In the genomic region with DNA sequence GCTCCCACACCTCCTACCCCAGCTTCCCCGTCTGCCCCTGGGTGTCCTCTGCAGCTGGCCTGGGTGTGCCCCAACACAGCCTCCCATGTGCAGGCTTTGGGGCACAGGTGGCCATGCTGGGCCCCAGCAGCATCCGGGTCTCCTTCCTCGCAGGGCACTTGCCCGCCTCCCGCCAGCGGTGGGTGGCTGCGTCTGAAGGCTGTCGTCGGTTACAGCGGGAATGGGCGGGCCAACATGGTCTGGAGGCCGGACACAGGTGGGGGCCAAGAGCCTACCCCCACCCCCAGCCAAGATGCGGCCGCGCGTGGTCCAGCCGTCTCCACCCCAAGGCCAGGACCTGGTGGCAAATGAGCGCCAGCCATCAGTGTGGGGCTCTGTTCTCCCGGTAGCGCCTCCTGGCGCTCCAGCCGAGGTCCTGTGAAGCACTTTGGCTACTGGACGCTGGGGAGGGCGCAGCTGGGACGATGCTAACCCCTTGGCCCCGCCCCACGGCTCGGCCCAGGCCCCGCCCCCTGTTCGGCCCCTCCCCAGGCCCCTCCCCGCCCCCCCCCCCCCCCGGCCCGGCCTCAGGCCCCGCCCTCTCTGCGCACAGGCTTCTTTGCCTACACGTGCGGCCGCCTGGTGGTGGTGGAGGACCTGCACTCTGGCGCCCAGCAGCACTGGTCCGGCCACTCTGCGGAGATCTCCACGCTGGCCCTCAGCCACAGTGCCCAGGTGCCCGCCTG, we compare ENCODE assay signal across 9 cellular contexts. TPM values are rescaled to one million over a fixed set of nuclear protein-coding genes. Genes with fewer than 3 reads are reported as not detected.
A peak's percentile ranks its signal among the peaks of the same experiment; 100 is the strongest.
DNase-seq lines count a peak whose midpoint lies in the region; ATAC-seq, FAIRE-seq and TF ChIP-seq lines count a peak whose summit lies in the region.
"Had no signal": no experiment of that assay in that cellular context is flagged by ENCODE, and none has a peak within 500 bp of the region (broad histone marks: within the 10 kb centered on the region; RNA-seq: fewer than 3 reads in every experiment).

No MANE protein-coding gene starts in this region.

- H3K4me3 ChIP-seq in uterus = no peak overlapping the region

- no peak for FAIRE-seq in frontal cortex (lab: Jason Lieb, UNC)
- FAIRE-seq: keratinocyte had no signal

- no peak overlapping the region for H3K4me3 Mint-ChIP-seq in activated naive CD4-positive, alpha-beta T cell treated with anti-CD3 and anti-CD28 coated beads for 36 hours

- H3K9me3 Mint-ChIP-seq in activated naive CD4-positive, alpha-beta T cell treated with anti-CD3 and anti-CD28 coated beads for 36 hours = no peaks in the 10 kb centered on the region

- peak; percentile 30 for TF ChIP-seq POLR2A in GM15510 (IDR thresholded peaks at IDR 0.05; ENCODE audit: borderline replicate concordance, extremely low read depth, insufficient read length)
- TF ChIP-seq POLR2A in uterus (IDR thresholded peaks at IDR 0.05) = peak in 1 of 2 donors; percentile 10

- H3K27ac ChIP-seq in uterus = peak overlapping the region; percentile 76 to 79

- intact Hi-C loops in activated naive CD4-positive, alpha-beta T cell treated with anti-CD3 and anti-CD28 coated beads for 36 hours (cut with micrococcal nuclease) = no loop called here
- intact Hi-C loops in uterus (cut with DNase I; ENCODE audit: low total_unique reads) = loop anchor here (10.0 kb wide), 1 partner anchor 86 kb away; no protein-coding TSS in a partner anchor

- no peak overlapping the region for H3K27ac Mint-ChIP-seq in activated naive CD4-positive, alpha-beta T cell treated with anti-CD3 and anti-CD28 coated beads for 36 hours

- no peaks in the 10 kb centered on the region for H3K36me3 ChIP-seq in uterus

- ATAC-seq in HG03432 (IDR thresholded peaks at IDR 0.05; ENCODE audit: unreplicated experiment) = peak; percentile 47
- no peak for ATAC-seq in GM19023 (IDR thresholded peaks at IDR 0.05; ENCODE audit: unreplicated experiment)

- H3K4me1 ChIP-seq in uterus = peaks cover 3 to 5% of the 10 kb centered on the region in 2 donors

- H3K4me1 Mint-ChIP-seq in activated naive CD4-positive, alpha-beta T cell treated with anti-CD3 and anti-CD28 coated beads for 36 hours (ENCODE audit: low read depth) = peaks cover 4% of the 10 kb centered on the region

- CTCF ChIA-PET in activated naive CD4-positive, alpha-beta T cell treated with anti-CD3 and anti-CD28 coated beads for 36 hours (lab: Charles Lee) = interaction anchor here (1.0 kb wide), 1 partner anchor 9 kb away, joined by 3 read pairs; no protein-coding TSS in a partner anchor

- no peaks in the 10 kb centered on the region for H3K27me3 Mint-ChIP-seq in activated naive CD4-positive, alpha-beta T cell treated with anti-CD3 and anti-CD28 coated beads for 36 hours (ENCODE audit: low read depth)

- H3K36me3 Mint-ChIP-seq in activated naive CD4-positive, alpha-beta T cell treated with anti-CD3 and anti-CD28 coated beads for 36 hours (ENCODE audit: low read depth) = peaks cover 3% of the 10 kb centered on the region

- peak; percentile 51 to 76 (median 72) for TF ChIP-seq CTCF in uterus (IDR thresholded peaks at IDR 0.05)

- DNase-seq in SIG-M5 (lab: John Stamatoyannopoulos, UW) (peak; percentile 15), frontal cortex (ENCODE audit: low spot score in 2 of 2) (peak; percentile 95 to 96), nucleus accumbens (lab: John Stamatoyannopoulos, UW) (peak in 54 of 56 donors; percentile 30 to 90 (median 76)), uterus (peak; percentile 85 to 91)
- DNase-seq in activated naive CD4-positive, alpha-beta T cell treated with anti-CD3 and anti-CD28 coated beads for 36 hours = peak; percentile 63

- no peaks in the 10 kb centered on the region for H3K9me3 ChIP-seq in uterus

- H3K27me3 ChIP-seq in uterus = no peaks in the 10 kb centered on the region

RNA-seq across cellular contexts. Expression of a gene that starts 7.3 kb away (rescaled TPM):
- total RNA-seq in activated naive CD4-positive, alpha-beta T cell treated with anti-CD3 and anti-CD28 coated beads for 36 hours = 10 to 100 TPM; 81.9 to 84.0 TPM
- total RNA-seq in frontal cortex = 17.9 TPM
- 10 to 100 TPM; 29.1 to 99.7 (median 71.7) TPM for total RNA-seq in uterus

RNA-seq across cellular contexts. Expression of a gene that starts 11.5 kb away (rescaled TPM):
- 10 to 100 TPM; 65.9 to 66.9 TPM for total RNA-seq in activated naive CD4-positive, alpha-beta T cell treated with anti-CD3 and anti-CD28 coated beads for 36 hours
- total RNA-seq in frontal cortex (8.2 TPM), uterus (10 to 100 TPM; 18.2 to 79.3 (median 46.9) TPM)

RNA-seq across cellular contexts. Expression of a gene that starts 14.8 kb away (rescaled TPM):
- total RNA-seq in activated naive CD4-positive, alpha-beta T cell treated with anti-CD3 and anti-CD28 coated beads for 36 hours = under 1 TPM; 0.60 to 0.94 TPM
- total RNA-seq in frontal cortex (2.0 TPM), uterus (1 to 10 TPM in 2 of 4 donors, not detected in 2; 1.5 to 2.0 TPM)

RNA-seq across cellular contexts. Expression of a gene that starts 19.0 kb away (rescaled TPM):
- 10 to 100 TPM; 31.5 to 35.2 TPM for total RNA-seq in activated naive CD4-positive, alpha-beta T cell treated with anti-CD3 and anti-CD28 coated beads for 36 hours
- total RNA-seq in frontal cortex = 9.8 TPM
- total RNA-seq in uterus = 10 to 100 TPM in 2 of 4 donors, 1 to 10 TPM in 2; 2.6 to 62.0 (median 17.0) TPM

RNA-seq across cellular contexts. Expression of a gene that starts 19.6 kb away (rescaled TPM):
- total RNA-seq in activated naive CD4-positive, alpha-beta T cell treated with anti-CD3 and anti-CD28 coated beads for 36 hours = 10 to 100 TPM; 40.3 to 44.1 TPM
- total RNA-seq in frontal cortex = 77.5 TPM
- total RNA-seq in uterus = 100 to 1,000 TPM in 2 of 4 donors, 10 to 100 TPM in 2; 62.7 to 212 (median 93.3) TPM

Comparison
In these comparisons a context has a peak if more than half of its experiments do, and no peak if none do; other contexts are left out.
1. DNase-seq: peak in every context shown above with its lines; median percentile 96 in frontal cortex; 88 in uterus; 76 in nucleus accumbens; 63 in activated naive CD4-positive, alpha-beta T cell treated with anti-CD3 and anti-CD28 coated beads for 36 hours; 15 in SIG-M5.